Comparison of ENCODE assay signal across 5 cellular contexts in genomic region chr3:66953934-66954333, GRCh38.
"Had no signal": no experiment of that assay in that cellular context is flagged by ENCODE, and none has a peak within 500 bp of the region (broad histone marks: within the 10 kb centered on the region; RNA-seq: fewer than 3 reads in every experiment).

No MANE protein-coding gene starts in this region.

- H3K27ac ChIP-seq: HL-60 had no signal

- ATAC-seq: HepG2, K562 had no signal

- DNase-seq: IMR-90 had no signal

- FAIRE-seq: HepG2, HTR-8/SVneo, K562 had no signal

- H3K4me3 ChIP-seq: K562 had no signal
